1 cellular context compared by ENCODE assay signal in genomic region chr17:42311240-42312034, GRCh38.
TF ChIP-seq lines count a peak whose summit lies in the region.

No MANE protein-coding gene starts in this region.

TF ChIP-seq in K562, 482 proteins besides CTCF, POLR2A, EP300 and RAD21 (continued from another document and continues in another):
- TF ChIP-seq RFX7 (CRISPR knock-in tag; IDR thresholded peaks at IDR 0.05) (0 out of 2 replicates have a peak, but pooled peaks have one; percentile 59), DDX20 (tag; IDR thresholded peaks at IDR 0.05; ENCODE audit: low read depth) (no peak), ZBTB2 (IDR thresholded peaks at IDR 0.05) (no peak), NCOA4 (IDR thresholded peaks at IDR 0.05; ENCODE audit: partially characterized antibody) (no peak), HMGN3 (IDR thresholded peaks at IDR 0.05; ENCODE audit: borderline replicate concordance, extremely low read depth, insufficient read length, low read depth, low read length) (no peak), ZZZ3 (IDR thresholded peaks at IDR 0.05) (no peak), SFPQ (IDR thresholded peaks at IDR 0.05; ENCODE audit: low read depth, low read length) (no peak), NEUROD1 (IDR thresholded peaks at IDR 0.05; ENCODE audit: borderline replicate concordance, low read depth, low read length, partially characterized antibody) (peak; percentile 64), L3MBTL2 (IDR thresholded peaks at IDR 0.05) (peak; percentile 84), GTF2A2 (tag; IDR thresholded peaks at IDR 0.05) (no peak), TRIM28 (IDR thresholded peaks at IDR 0.05) (no peak), CREB1 (IDR thresholded peaks at IDR 0.05) (0 out of 2 replicates have a peak, but pooled peaks have one; percentile 15), CREB1 (CRISPR knock-in tag; IDR thresholded peaks at IDR 0.05) (no peak), BRD9 (IDR thresholded peaks at IDR 0.05; ENCODE audit: low read depth, partially characterized antibody) (no peak), JUNB (CRISPR knock-in tag; conservative IDR thresholded peaks at IDR 0.05) (no peak), NFXL1 (CRISPR knock-in tag; IDR thresholded peaks at IDR 0.05) (no peak), GTF2E2 (tag; IDR thresholded peaks at IDR 0.05) (no peak; the same call in 1 of the 2 replicates), ATF3 (IDR thresholded peaks at IDR 0.05) (peak; percentile 89), ATF3 (CRISPR knock-in tag; conservative IDR thresholded peaks at IDR 0.05) (no peak), RNF2 (IDR thresholded peaks at IDR 0.05) (peak; percentile 80), IFI16 (CRISPR knock-in tag; IDR thresholded peaks at IDR 0.05) (no peak), GTF2B (IDR thresholded peaks at IDR 0.05; ENCODE audit: extremely low read depth, insufficient read length) (peak; percentile 30), GABPB2 (CRISPR knock-in tag; conservative IDR thresholded peaks at IDR 0.05) (no peak), GMEB1 (CRISPR knock-in tag; IDR thresholded peaks at IDR 0.05) (no peak), NBN (IDR thresholded peaks at IDR 0.05; ENCODE audit: low read depth) (peak; percentile 82), SMARCC2 (IDR thresholded peaks at IDR 0.05; ENCODE audit: low read depth) (no peak), ZNF212 (CRISPR knock-in tag; IDR thresholded peaks at IDR 0.05) (no peak), HDAC3 (IDR thresholded peaks at IDR 0.05; ENCODE audit: borderline replicate concordance, partially characterized antibody) (no peak), TCF7L2 (IDR thresholded peaks at IDR 0.05; ENCODE audit: low read depth, low read length) (no peak), PHF21A (IDR thresholded peaks at IDR 0.05; ENCODE audit: borderline replicate concordance, low read depth) (no peak), ZFX (CRISPR knock-in tag; IDR thresholded peaks at IDR 0.05) (peak; percentile 74), TSHZ1 (CRISPR knock-in tag; IDR thresholded peaks at IDR 0.05) (no peak), ARID1B (IDR thresholded peaks at IDR 0.05) (peak; percentile 50), COPS2 (conservative IDR thresholded peaks at IDR 0.05) (no peak), POLR2H (tag; IDR thresholded peaks at IDR 0.05; ENCODE audit: low read depth) (peak; percentile 64), E2F4 (CRISPR knock-in tag; IDR thresholded peaks at IDR 0.05; ENCODE audit: low read depth) (no peak), NELFE (IDR thresholded peaks at IDR 0.05; ENCODE audit: insufficient read depth, insufficient read length) (no peak), NR4A1 (CRISPR knock-in tag; IDR thresholded peaks at IDR 0.05) (no peak), NR4A1 (tag; IDR thresholded peaks at IDR 0.05) (no peak; the same call in 1 of the 2 replicates), NFIC (IDR thresholded peaks at IDR 0.05) (no peak), ZNF830 (CRISPR knock-in tag; IDR thresholded peaks at IDR 0.05) (no peak), ZBTB34 (CRISPR knock-in tag; IDR thresholded peaks at IDR 0.05) (no peak), CHAMP1 (IDR thresholded peaks at IDR 0.05) (no peak), TARDBP (IDR thresholded peaks at IDR 0.05) (no peak), HLTF (IDR thresholded peaks at IDR 0.05) (no peak), RHOXF2B (CRISPR knock-in tag; conservative IDR thresholded peaks at IDR 0.05) (no peak), EWSR1 (IDR thresholded peaks at IDR 0.05; ENCODE audit: borderline replicate concordance, low read depth, partially characterized antibody) (no peak), GTF3C2 (IDR thresholded peaks at IDR 0.05; ENCODE audit: borderline replicate concordance, extremely low read depth, insufficient read length) (no peak), ZBTB17 (CRISPR knock-in tag; IDR thresholded peaks at IDR 0.05) (0 out of 2 replicates have a peak, but pooled peaks have one; percentile 39), RBM25 (IDR thresholded peaks at IDR 0.05; ENCODE audit: low read depth, low read length, severe bottlenecking) (no peak), FOXA1 (IDR thresholded peaks at IDR 0.05; ENCODE audit: borderline replicate concordance) (no peak), KDM5B (IDR thresholded peaks at IDR 0.05; ENCODE audit: insufficient replicate concordance, low read depth, low read length) (peak; percentile 23), CHD1 (IDR thresholded peaks at IDR 0.05; ENCODE audit: low read length) (no peak), GATAD2A (IDR thresholded peaks at IDR 0.05) (peak; percentile 52; the same call in 1 of the 2 replicates)
